ENCODE assay signal across 9 cellular contexts in the genomic region with DNA sequence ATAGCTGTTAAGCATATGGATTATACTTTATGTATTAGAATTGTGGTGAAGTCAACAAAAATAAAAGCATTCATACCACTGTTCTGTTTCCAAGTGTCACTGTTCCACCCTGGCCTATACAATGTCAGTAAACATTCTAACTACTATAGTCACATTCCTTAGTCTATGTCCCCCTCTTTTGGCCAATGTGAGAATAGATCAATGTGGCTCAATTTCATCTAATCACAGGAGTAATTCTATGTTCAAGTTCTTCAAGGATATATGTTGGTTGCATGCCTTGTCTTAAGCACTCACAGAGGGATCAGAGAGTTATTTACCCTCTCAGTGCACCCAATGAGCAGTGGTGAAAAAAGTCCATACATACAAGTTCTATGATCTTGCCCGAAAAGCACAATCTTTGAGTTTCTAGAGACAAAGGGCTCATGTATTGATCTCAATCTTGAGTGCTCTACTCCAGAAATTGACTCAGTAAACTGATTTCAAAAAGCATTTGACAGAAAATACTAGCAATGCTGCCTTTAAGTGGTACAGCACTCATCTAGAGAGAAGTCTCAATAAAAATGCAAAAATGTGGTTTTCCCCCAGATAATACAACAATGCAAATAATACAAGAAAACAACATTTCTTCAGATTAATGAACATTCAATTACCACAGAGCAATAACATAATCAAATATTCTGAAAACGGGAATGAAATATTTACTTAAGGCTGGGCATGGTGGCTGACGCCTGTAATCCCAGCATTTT. TPM values are rescaled to one million over a fixed set of nuclear protein-coding genes. Genes with fewer than 3 reads are reported as not detected.
DNase-seq lines count a peak whose midpoint lies in the region; ATAC-seq and TF ChIP-seq lines count a peak whose summit lies in the region.
"Had no signal": no experiment of that assay in that cellular context is flagged by ENCODE, and none has a peak within 500 bp of the region (broad histone marks: within the 10 kb centered on the region; RNA-seq: fewer than 3 reads in every experiment).

No MANE protein-coding gene starts in this region.

- H3K27ac Mint-ChIP-seq in T-helper 17 cell = no peak overlapping the region

- H3K36me3 ChIP-seq in gastroesophageal sphincter = peaks cover 0 to 8% of the 10 kb centered on the region in 2 donors

- peaks cover 3% of the 10 kb centered on the region for H3K36me3 Mint-ChIP-seq in T-helper 17 cell (ENCODE audit: low read depth)

- no peaks in the 10 kb centered on the region for H3K27me3 Mint-ChIP-seq in T-helper 17 cell

- ATAC-seq in GM21423 (IDR thresholded peaks at IDR 0.05; ENCODE audit: unreplicated experiment) = peak; percentile 69
- ATAC-seq in T-helper 17 cell = peak; percentile 89
- no peak for ATAC-seq in gastroesophageal sphincter

- peaks cover 7% of the 10 kb centered on the region for H3K4me1 Mint-ChIP-seq in T-helper 17 cell

- TF ChIP-seq CTCF in gastroesophageal sphincter (IDR thresholded peaks at IDR 0.05) = peak in 3 of 4 experiments; percentile 37 to 48 (median 40)

- no peak for TF ChIP-seq POLR2A in gastroesophageal sphincter (IDR thresholded peaks at IDR 0.05)

- DNase-seq in NCI-H2196 (lab: John Stamatoyannopoulos, UW; ENCODE audit: unreplicated experiment) = peak; percentile 3
- DNase-seq in NCI-H2196 treated with DMSO at 0.1 percent for 48 hours (lab: John Stamatoyannopoulos, UW; ENCODE audit: unreplicated experiment) = no peak
- DNase-seq in HT1080 (ENCODE audit: low read depth) = peak; percentile 15
- DNase-seq in T-helper 17 cell = no peak
- peak; percentile 23 for DNase-seq in smooth muscle cell of the brain vasculature (ENCODE audit: low read depth, low spot score)
- DNase-seq in activated CD4-positive, CD25-positive, alpha-beta regulatory T cell treated with anti-CD3 and anti-CD28 coated beads, Interleukin-2, amount 50 U/mL, for 72 hours = no peak

- peaks cover 0 to 8% (median 0%) of the 10 kb centered on the region in 3 donors for H3K4me1 ChIP-seq in gastroesophageal sphincter

- H3K4me3 Mint-ChIP-seq in T-helper 17 cell = no peak overlapping the region

- no peaks in the 10 kb centered on the region for H3K9me3 ChIP-seq in T-helper 17 cell (ENCODE audit: control insufficient read depth, low read length, poor library complexity, severe bottlenecking)
- H3K9me3 ChIP-seq in gastroesophageal sphincter = no peaks in the 10 kb centered on the region

- H3K27me3 ChIP-seq in gastroesophageal sphincter = no peaks in the 10 kb centered on the region

- H3K27ac ChIP-seq in gastroesophageal sphincter = no peak overlapping the region

- no peak overlapping the region for H3K4me3 ChIP-seq in gastroesophageal sphincter

- WGBS in gastroesophageal sphincter (ENCODE audit: low coverage in 1 of 2), 2 donors = 76 to 97% methylated on average over 3 of the region's 3 CpGs

- no peak for TF ChIP-seq EP300 in gastroesophageal sphincter (IDR thresholded peaks at IDR 0.05)

RNA-seq across cellular contexts. Expression of a gene that starts 16.5 kb away (rescaled TPM):
- total RNA-seq in HT1080 (2014; rRNA removed; shearing (Covaris generic)) = not detected in 2 replicates
- polyA plus RNA-seq in HT1080 (2015; cell fraction: cytosol; rRNA removed) = not detected in 2 replicates
- not detected in 2 replicates for polyA plus RNA-seq in HT1080 (2015; cell fraction: nucleus; rRNA removed)
- not detected for total RNA-seq in T-helper 17 cell
- not detected for total RNA-seq in gastroesophageal sphincter
- polyA plus RNA-seq: esophagus had no signal

Comparison
In these comparisons a context has a peak if more than half of its experiments do, and no peak if none do; other contexts are left out.
1. DNase-seq: peak in NCI-H2196 (single experiment), HT1080 (single experiment) and smooth muscle cell of the brain vasculature (single experiment); none in NCI-H2196 treated with DMSO at 0.1 percent for 48 hours (single experiment), T-helper 17 cell (0 of 3) and activated CD4-positive, CD25-positive, alpha-beta regulatory T cell treated with anti-CD3 and anti-CD28 coated beads, Interleukin-2, amount 50 U/mL, for 72 hours (single experiment).